Comparison of ENCODE assay signal across 8 cellular contexts in the genomic region with DNA sequence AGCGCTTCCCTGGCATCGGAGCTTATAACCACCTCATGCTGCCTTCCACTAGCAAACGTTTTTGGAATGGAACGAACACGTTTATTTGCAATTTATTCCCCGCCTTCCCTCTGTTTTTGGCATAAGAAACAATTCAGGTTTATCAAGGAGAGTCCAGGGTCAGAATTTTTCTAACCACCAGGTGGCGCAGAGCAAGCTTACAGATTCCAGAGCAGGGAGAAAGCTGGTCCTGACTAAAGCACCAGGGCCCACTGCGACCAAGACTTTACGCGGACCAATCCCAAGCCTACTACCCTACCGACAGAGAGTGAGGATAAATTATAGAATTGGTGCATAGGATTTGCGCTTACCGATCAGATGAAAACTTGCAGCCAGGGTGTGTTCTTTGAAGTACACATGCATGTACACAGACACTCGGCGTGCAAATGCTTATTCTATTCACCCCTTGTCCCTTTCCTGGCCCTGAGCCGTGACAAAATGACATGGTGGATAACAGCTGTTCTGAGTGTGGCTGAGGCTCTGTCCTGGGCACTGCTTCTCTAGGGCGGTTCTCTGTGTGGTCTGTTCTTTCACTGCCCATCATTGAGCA. TPM values are rescaled to one million over a fixed set of nuclear protein-coding genes. Genes with fewer than 3 reads are reported as not detected.
A peak's percentile ranks its signal among the peaks of the same experiment; 100 is the strongest.
DNase-seq lines count a peak whose midpoint lies in the region; ATAC-seq and TF ChIP-seq lines count a peak whose summit lies in the region.

No MANE protein-coding gene starts in this region.

- H3K4me3 ChIP-seq in GM06990 (replicated peaks; ENCODE audit: low read depth, low read length): peak overlapping the region; percentile 38

- peak; percentile 70 for TF ChIP-seq CTCF in GM06990 (IDR thresholded peaks at IDR 0.05; ENCODE audit: insufficient read depth, low read length, poor library complexity, severe bottlenecking)

- ATAC-seq in HG02885 (IDR thresholded peaks at IDR 0.05; ENCODE audit: poor library complexity, unreplicated experiment): peak; percentile 62
- no peak for ATAC-seq in GM21360 (IDR thresholded peaks at IDR 0.05; ENCODE audit: unreplicated experiment)

- peaks cover 4% of the 10 kb centered on the region for H3K36me3 ChIP-seq in GM06990 (ENCODE audit: control insufficient read depth, insufficient read depth, low read length)

- DNase-seq in GM06990 (ENCODE audit: extremely low read depth, insufficient read length) (no peak), NCI-H345 (lab: John Stamatoyannopoulos, UW) (peak; percentile 65), lung microvascular endothelial cell (ENCODE audit: low read depth in 2 of 2) (peak; percentile 67 to 81)
- peak; percentile 36 to 52 for DNase-seq in activated CD4-positive, alpha-beta T cell treated with anti-CD3 and anti-CD28 coated beads, Interleukin-2, amount 50 U/mL, for 24 hours (ENCODE audit: low read depth in 1 of 2, low spot score in 1 of 2)
- DNase-seq in effector CD4-positive, alpha-beta T cell: peak; percentile 42
- peak; percentile 28 to 49 (median 31) for DNase-seq in stimulated activated CD4-positive, alpha-beta T cell treated with anti-CD3 and anti-CD28 coated beads, TNF-alpha, amount 100 ng/mL, for 24 hours (ENCODE audit: low read depth in 3 of 3)

- H3K27me3 ChIP-seq in GM06990 (replicated peaks; ENCODE audit: control insufficient read depth, insufficient read depth, low read length): no peaks in the 10 kb centered on the region

RNA-seq across cellular contexts. Expression of a gene that starts 34.7 kb away (rescaled TPM):
- 21.6 and 33.3 TPM in 2 replicates for total RNA-seq in lung microvascular endothelial cell
